Comparison of ENCODE assay signal across 8 cellular contexts in genomic region chr19:16338470-16339360, GRCh38. TPM values are rescaled to one million over a fixed set of nuclear protein-coding genes. Genes with fewer than 3 reads are reported as not detected.
DNase-seq lines count a peak whose midpoint lies in the region; ATAC-seq and TF ChIP-seq lines count a peak whose summit lies in the region.

No MANE protein-coding gene starts in this region.

- POLR2A ChIA-PET in activated CD4-positive, alpha-beta T cell treated with anti-CD3 and anti-CD28 coated beads, Interleukin-2, amount 10 ng/mL, durations not matched to agents 7 days and 5 days (lab: Charles Lee): interaction anchor here (0.6 to 2.1 kb wide), 6 partner anchors 8 to 33 kb away, joined by 3 to 10 read pairs (median 5); no protein-coding TSS in a partner anchor

- H3K4me1 ChIP-seq in esophagus squamous epithelium: peaks cover 17 to 40% (median 26%) of the 10 kb centered on the region in 3 donors

- H3K4me3 ChIP-seq in esophagus squamous epithelium: peak overlapping the region in 1 of 4 donors; percentile 19
- H3K4me3 ChIP-seq in retinal pigment epithelial cell (ENCODE audit: low read length): no peak overlapping the region

- peak; percentile 91 for DNase-seq in AG20443 (ENCODE audit: low spot score)
- peak; percentile 73 for DNase-seq in activated CD4-positive, alpha-beta T cell treated with anti-CD3 and anti-CD28 coated beads, Interleukin-2, amount 10 ng/mL, durations not matched to agents 7 days and 5 days
- no peak for DNase-seq in esophagus squamous epithelium (lab: John Stamatoyannopoulos, UW)
- peak; percentile 87 for DNase-seq in retinal pigment epithelial cell (ENCODE audit: low read depth)
- DNase-seq in NCI-H1092 treated with DMSO at 0.1 percent for 48 hours (lab: John Stamatoyannopoulos, UW): no peak

- peaks cover 10% of the 10 kb centered on the region for H3K27me3 Mint-ChIP-seq in activated CD4-positive, alpha-beta T cell treated with anti-CD3 and anti-CD28 coated beads, Interleukin-2, amount 10 ng/mL, durations not matched to agents 7 days and 5 days

- no peak for TF ChIP-seq CTCF in esophagus squamous epithelium (IDR thresholded peaks at IDR 0.05)
- no peak for TF ChIP-seq CTCF in retinal pigment epithelial cell (conservative IDR thresholded peaks at IDR 0.05; ENCODE audit: low read depth, low read length)

- peak overlapping the region; percentile 67 for H3K4me3 Mint-ChIP-seq in activated CD4-positive, alpha-beta T cell treated with anti-CD3 and anti-CD28 coated beads, Interleukin-2, amount 10 ng/mL, durations not matched to agents 7 days and 5 days

- H3K9me3 Mint-ChIP-seq in activated CD4-positive, alpha-beta T cell treated with anti-CD3 and anti-CD28 coated beads, Interleukin-2, amount 10 ng/mL, durations not matched to agents 7 days and 5 days: no peaks in the 10 kb centered on the region

- peaks cover 72% of the 10 kb centered on the region for H3K4me1 Mint-ChIP-seq in activated CD4-positive, alpha-beta T cell treated with anti-CD3 and anti-CD28 coated beads, Interleukin-2, amount 10 ng/mL, durations not matched to agents 7 days and 5 days

- H3K27ac Mint-ChIP-seq in activated CD4-positive, alpha-beta T cell treated with anti-CD3 and anti-CD28 coated beads, Interleukin-2, amount 10 ng/mL, durations not matched to agents 7 days and 5 days: peak overlapping the region; percentile 92

- WGBS in esophagus squamous epithelium, 2 donors: 24 to 33% methylated on average over 13 to 17 of the region's 30 CpGs

- no peaks in the 10 kb centered on the region for H3K27me3 ChIP-seq in esophagus squamous epithelium

- no peaks in the 10 kb centered on the region for H3K9me3 ChIP-seq in esophagus squamous epithelium

- TF ChIP-seq POLR2A in esophagus squamous epithelium (IDR thresholded peaks at IDR 0.05): no peak

- H3K27ac ChIP-seq in esophagus squamous epithelium: peak overlapping the region; percentile 24 to 57 (median 46)

- CTCF ChIA-PET in activated CD4-positive, alpha-beta T cell treated with anti-CD3 and anti-CD28 coated beads, Interleukin-2, amount 10 ng/mL, durations not matched to agents 7 days and 5 days (lab: Charles Lee): interaction anchor here (0.6 to 2.3 kb wide), 10 partner anchors 8 to 169 kb away, joined by 3 to 8 read pairs (median 6); partner anchors contain the start of gene KLF2

- peak; percentile 36 for ATAC-seq in HG02798 (IDR thresholded peaks at IDR 0.05; ENCODE audit: poor library complexity, unreplicated experiment)
- no peak for ATAC-seq in GM21576 (IDR thresholded peaks at IDR 0.05; ENCODE audit: unreplicated experiment)
- no peak for ATAC-seq in GM21367 (IDR thresholded peaks at IDR 0.05; ENCODE audit: unreplicated experiment)

- peaks cover 11% of the 10 kb centered on the region for H3K36me3 Mint-ChIP-seq in activated CD4-positive, alpha-beta T cell treated with anti-CD3 and anti-CD28 coated beads, Interleukin-2, amount 10 ng/mL, durations not matched to agents 7 days and 5 days (ENCODE audit: low read depth)

- H3K36me3 ChIP-seq in esophagus squamous epithelium: no peaks in the 10 kb centered on the region

- intact Hi-C loops in esophagus squamous epithelium (cut with DNase I): no loop called here

RNA-seq across cellular contexts. Expression of gene KLF2, which starts 14.1 kb away (rescaled TPM):
- 100 to 1,000 TPM; 253 to 255 TPM for total RNA-seq in activated CD4-positive, alpha-beta T cell treated with anti-CD3 and anti-CD28 coated beads, Interleukin-2, amount 10 ng/mL, durations not matched to agents 7 days and 5 days
- 10 to 100 TPM in 1 of 4 donors, 1 to 10 TPM in 3; 4.2 to 11.4 (median 8.0) TPM for total RNA-seq in esophagus squamous epithelium

Comparison
In these comparisons a context has a peak if more than half of its experiments do, and no peak if none do; other contexts are left out.
1. DNase-seq: peak in AG20443 (single experiment), activated CD4-positive, alpha-beta T cell treated with anti-CD3 and anti-CD28 coated beads, Interleukin-2, amount 10 ng/mL, durations not matched to agents 7 days and 5 days (single experiment) and retinal pigment epithelial cell (single experiment); none in esophagus squamous epithelium (single experiment) and NCI-H1092 treated with DMSO at 0.1 percent for 48 hours (single experiment).
2. RNA of gene KLF2, which starts 14.1 kb away (total RNA-seq): 253 to 255 TPM in activated CD4-positive, alpha-beta T cell treated with anti-CD3 and anti-CD28 coated beads, Interleukin-2, amount 10 ng/mL, durations not matched to agents 7 days and 5 days; 4.2 to 11.4 TPM in esophagus squamous epithelium; every median in the first group is over 10 times any median in the second.